ENCODE assay signal across 10 cellular contexts in genomic region chr5:607541-608285, GRCh38. TPM values are rescaled to one million over a fixed set of nuclear protein-coding genes. Genes with fewer than 3 reads are reported as not detected.
A peak's percentile ranks its signal among the peaks of the same experiment; 100 is the strongest.
DNase-seq lines count a peak whose midpoint lies in the region; ATAC-seq, FAIRE-seq and TF ChIP-seq lines count a peak whose summit lies in the region.
"Had no signal": no experiment of that assay in that cellular context is flagged by ENCODE, and none has a peak within 500 bp of the region (broad histone marks: within the 10 kb centered on the region; RNA-seq: fewer than 3 reads in every experiment).

No MANE protein-coding gene starts in this region.

- H2AFZ ChIP-seq in HepG2 (ENCODE audit: low read length) (no peak overlapping the region), hepatocyte (no peak overlapping the region)

- peaks cover 10 to 33% of the 10 kb centered on the region in 2 experiments for H3K27me3 ChIP-seq in HepG2 (ENCODE audit: control insufficient read depth in 1 of 2, insufficient read depth in 2 of 2, low read length in 2 of 2)
- H3K27me3 ChIP-seq in gastroesophageal sphincter, result peaks cover 57% of the 10 kb centered on the region
- H3K27me3 ChIP-seq in hepatocyte, result no peaks in the 10 kb centered on the region

- TF ChIP-seq EP300 in HepG2 (IDR thresholded peaks at IDR 0.05; ENCODE audit: low read depth in 2 of 2, low read length in 2 of 2) (no peak), HepG2 (CRISPR knock-in tag; IDR thresholded peaks at IDR 0.05; ENCODE audit: borderline replicate concordance) (no peak), gastroesophageal sphincter (IDR thresholded peaks at IDR 0.05) (no peak)

- TF ChIP-seq RAD21 in HepG2 (CRISPR knock-in tag; IDR thresholded peaks at IDR 0.05), result no peak

- H3K36me3 ChIP-seq in HepG2 (replicated peaks in 1 of 2; ENCODE audit: control insufficient read depth in 1 of 2, insufficient read depth in 2 of 2, low read length in 2 of 2), result no peaks in the 10 kb centered on the region
- H3K36me3 ChIP-seq in gastroesophageal sphincter, result no peaks in the 10 kb centered on the region
- H3K36me3 ChIP-seq in hepatocyte (replicated peaks; ENCODE audit: insufficient read depth, low read depth), result no peaks in the 10 kb centered on the region

- TF ChIP-seq CTCF in GM12865 (IDR thresholded peaks at IDR 0.05; ENCODE audit: insufficient read depth, low read depth, low read length, missing control alignments) (no peak), HepG2 (CRISPR knock-in tag; IDR thresholded peaks at IDR 0.05) (no peak), gastroesophageal sphincter (IDR thresholded peaks at IDR 0.05) (no peak), hepatocyte (IDR thresholded peaks at IDR 0.05; ENCODE audit: poor library complexity) (no peak)

- in situ Hi-C loops in KBM-7 (cut with MboI; ENCODE audit: low pct_unique_long_range_greater_than_20kb, low sequenced_read_pairs) (no loop called here), HepG2 (cut with HindIII; ENCODE audit: extremely low pct_ligation_motif_present, low pct_unique_long_range_greater_than_20kb) (no loop called here)

- POLR2A ChIA-PET in HepG2 (lab: Yijun Ruan, JAX), result no interaction called here

- intact Hi-C loops in HepG2 (cut with micrococcal nuclease; ENCODE audit: unreplicated experiment), result no loop called here

- WGBS in HepG2 (ENCODE audit: low lambda C conversion rate), result 47% methylated on average over 31 of the region's 36 CpGs
- WGBS in gastroesophageal sphincter (ENCODE audit: low coverage in 1 of 2), 2 donors, result 0 to 68% methylated on average over 1 to 4 of the region's 36 CpGs
- 92% methylated on average over 36 of the region's 36 CpGs for WGBS in hepatocyte (ENCODE audit: low lambda C conversion rate, missing lambda C conversion rate)

- H3K79me2 ChIP-seq in HepG2 (ENCODE audit: insufficient read depth, low read length), result peaks cover 3% of the 10 kb centered on the region
- peaks cover 2% of the 10 kb centered on the region for H3K79me2 ChIP-seq in hepatocyte

- no peak for FAIRE-seq in HepG2 (lab: Jason Lieb, UNC)
- FAIRE-seq: astrocyte, G401.6 had no signal

- H3K4me2 ChIP-seq in HepG2 (ENCODE audit: low read depth, low read length) (peak overlapping the region; percentile 74), hepatocyte (no peak overlapping the region)

- H3K9me3 ChIP-seq in HepG2 (ENCODE audit: low read length), result no peaks in the 10 kb centered on the region
- H3K9me3 ChIP-seq in gastroesophageal sphincter, result no peaks in the 10 kb centered on the region
- no peaks in the 10 kb centered on the region for H3K9me3 ChIP-seq in hepatocyte (ENCODE audit: low read depth)

- no TSS peak for BruUV-seq in HepG2 (replicated peaks; lab: Mats Ljungman, UMichigan)

- H3K4me1 ChIP-seq in HepG2 (ENCODE audit: insufficient read depth, low read length) (peaks cover 49% of the 10 kb centered on the region), gastroesophageal sphincter (peaks cover 0 to 12% (median 4%) of the 10 kb centered on the region in 3 donors), hepatocyte (ENCODE audit: insufficient read depth) (peaks cover 3% of the 10 kb centered on the region)

- TF ChIP-seq POLR2A in HepG2 (IDR thresholded peaks at IDR 0.05; ENCODE audit: insufficient read depth in 1 of 2, low read depth in 2 of 2, low read length in 2 of 2) (no peak), gastroesophageal sphincter (IDR thresholded peaks at IDR 0.05) (no peak)

- H3K4me3 ChIP-seq in GM12865 (ENCODE audit: low read depth, low read length) (no peak overlapping the region), HepG2 (replicated peaks in 1 of 3; ENCODE audit: insufficient read depth in 1 of 3, low read depth in 2 of 3, low read length in 3 of 3) (peak overlapping the region in 1 of 3 experiments; percentile 54; a peak in 2 of 6 replicates), gastroesophageal sphincter (no peak overlapping the region), hepatocyte (no peak overlapping the region)

- peak; percentile 58 for DNase-seq in GM12865 (ENCODE audit: low read depth)
- DNase-seq in KBM-7, result peak; percentile 45
- DNase-seq in HepG2 (ENCODE audit: low spot score), result no peak
- no peak for DNase-seq in AG08396 (ENCODE audit: low spot score)
- no peak for DNase-seq in hepatocyte (ENCODE audit: low spot score)
- DNase-seq in NCI-H524 (lab: John Stamatoyannopoulos, UW), result no peak

- H3K9me2 ChIP-seq in hepatocyte (replicated peaks; ENCODE audit: insufficient read depth), result no peaks in the 10 kb centered on the region

- no peaks in the 10 kb centered on the region for H4K20me1 ChIP-seq in HepG2 (ENCODE audit: insufficient read depth, low read length)
- no peaks in the 10 kb centered on the region for H4K20me1 ChIP-seq in hepatocyte (ENCODE audit: insufficient read depth, poor library complexity, severe bottlenecking)

- H3K9ac ChIP-seq in HepG2 (ENCODE audit: insufficient read depth, low read depth, low read length), result peak overlapping the region; percentile 16; the same call in 1 of the 2 replicates

- ATAC-seq in GM19463 (IDR thresholded peaks at IDR 0.05; ENCODE audit: unreplicated experiment) (peak; percentile 53), HepG2 (peak; percentile 1; the same call in 1 of the 3 replicates), gastroesophageal sphincter (no peak)

- CTCF ChIA-PET in HepG2 (lab: Yijun Ruan, JAX; ENCODE audit: low intra/inter-chr PET ratio, low total read pairs), result no interaction called here

- H3K27ac ChIP-seq in HepG2 (ENCODE audit: extremely low read length, insufficient read depth, low read length) (no peak overlapping the region), gastroesophageal sphincter (no peak overlapping the region), hepatocyte (no peak overlapping the region)

TF ChIP-seq in HepG2, 621 proteins besides CTCF, POLR2A, EP300 and RAD21 (continues in another document):
- TF ChIP-seq UBTF (CRISPR knock-in tag; IDR thresholded peaks at IDR 0.05), result 0 out of 2 replicates have a peak, but pooled peaks have one; percentile 20
- TF ChIP-seq NONO (IDR thresholded peaks at IDR 0.05), result no peak
- peak; percentile 33; the same call in 1 of the 2 replicates for TF ChIP-seq NONO (CRISPR knock-in tag; conservative IDR thresholded peaks at IDR 0.05)
- no peak for TF ChIP-seq HINFP (CRISPR knock-in tag; IDR thresholded peaks at IDR 0.05; ENCODE audit: low read depth)
- TF ChIP-seq AGO2 (optimal IDR thresholded peaks at IDR 0.05; ENCODE audit: low read depth, low read length), result peak; percentile 12
- TF ChIP-seq ZNF530 (CRISPR knock-in tag; IDR thresholded peaks at IDR 0.05; ENCODE audit: low read depth), result no peak
- 0 out of 2 replicates have a peak, but pooled peaks have one; percentile 31 for TF ChIP-seq ZNF790 (CRISPR knock-in tag; IDR thresholded peaks at IDR 0.05; ENCODE audit: borderline replicate concordance)

RNA-seq across cellular contexts. Expression of gene CEP72, which starts 4.4 kb away (rescaled TPM):
- 8.1 and 9.4 TPM in 2 replicates for total RNA-seq in HepG2 (2016; rRNA removed; fragmentation: Illumina TruSeq; extraction: Trizol)
- total RNA-seq in HepG2 (2016; cell fraction: cytosol; rRNA removed; fragmentation: Illumina TruSeq; extraction: Trizol; ENCODE audit: low read depth), result 11.3 and 14.4 TPM in 2 replicates
- 6.5 and 9.1 TPM in 2 replicates for total RNA-seq in HepG2 (2016; cell fraction: insoluble cytoplasmic fraction; rRNA removed; fragmentation: Illumina TruSeq; extraction: Trizol)
- 6.6 and 7.9 TPM in 2 replicates for total RNA-seq in HepG2 (2016; cell fraction: membrane; rRNA removed; fragmentation: Illumina TruSeq; extraction: Trizol)
- total RNA-seq in HepG2 (2016; cell fraction: nucleus; rRNA removed; fragmentation: Illumina TruSeq; extraction: Trizol), result 11.4 and 12.2 TPM in 2 replicates
- 3.4 and 4.4 TPM in 2 replicates for polyA plus RNA-seq in HepG2 (2011; rRNA removed)
- polyA plus RNA-seq in HepG2 (2011; cell fraction: cytosol; rRNA removed), result 1.9 and 3.9 TPM in 2 replicates
- polyA plus RNA-seq in HepG2 (2011; cell fraction: nucleus; rRNA removed), result 8.5 and 11.6 TPM in 2 replicates
- polyA plus RNA-seq in HepG2 (2012), result 1.8 and 3.2 TPM in 2 replicates
- polyA plus RNA-seq in HepG2 (2016; cell fraction: cytosol; fragmentation: Illumina TruSeq; extraction: Trizol; ENCODE audit: low read depth), result 0.64 and 0.84 TPM in 2 replicates
- polyA plus RNA-seq in HepG2 (2016; cell fraction: insoluble cytoplasmic fraction; fragmentation: Illumina TruSeq; extraction: Trizol; ENCODE audit: low read depth), result 6.3 and 7.6 TPM in 2 replicates
- polyA plus RNA-seq in HepG2 (2016; cell fraction: membrane; fragmentation: Illumina TruSeq; extraction: Trizol; ENCODE audit: low read depth), result 1.9 and 2.0 TPM in 2 replicates
- polyA plus RNA-seq in HepG2 (2016; cell fraction: nucleus; fragmentation: Illumina TruSeq; extraction: Trizol; ENCODE audit: insufficient read depth, low read depth), result 17.4 and 20.5 TPM in 2 replicates
- polyA minus RNA-seq in HepG2 (2011; rRNA and poly(A)+ RNA removed; ENCODE audit: low replicate concordance), result 15.4 and 136 TPM in 2 replicates
- 3.4 and 4.0 TPM in 2 replicates for polyA minus RNA-seq in HepG2 (2011; cell fraction: cytosol; rRNA and poly(A)+ RNA removed)
- polyA minus RNA-seq in HepG2 (2011; cell fraction: nucleus; rRNA and poly(A)+ RNA removed), result 13.1 and 17.0 TPM in 2 replicates
- total RNA-seq in gastroesophageal sphincter, result 1 to 10 TPM; 2.1 to 8.7 (median 3.8) TPM
- 3.2 and 7.6 TPM in 2 replicates for total RNA-seq in hepatocyte
- polyA plus RNA-seq in hepatocyte, result 4.2 and 4.4 TPM in 2 replicates

Comparison
In these comparisons a context has a peak if more than half of its experiments do, and no peak if none do; other contexts are left out.
1. DNase-seq: peak in GM12865 (single experiment) and KBM-7 (single experiment); none in HepG2 (single experiment), AG08396 (single experiment), hepatocyte (single experiment) and NCI-H524 (0 of 2).